19 cellular contexts compared by ENCODE assay signal in the genomic region with DNA sequence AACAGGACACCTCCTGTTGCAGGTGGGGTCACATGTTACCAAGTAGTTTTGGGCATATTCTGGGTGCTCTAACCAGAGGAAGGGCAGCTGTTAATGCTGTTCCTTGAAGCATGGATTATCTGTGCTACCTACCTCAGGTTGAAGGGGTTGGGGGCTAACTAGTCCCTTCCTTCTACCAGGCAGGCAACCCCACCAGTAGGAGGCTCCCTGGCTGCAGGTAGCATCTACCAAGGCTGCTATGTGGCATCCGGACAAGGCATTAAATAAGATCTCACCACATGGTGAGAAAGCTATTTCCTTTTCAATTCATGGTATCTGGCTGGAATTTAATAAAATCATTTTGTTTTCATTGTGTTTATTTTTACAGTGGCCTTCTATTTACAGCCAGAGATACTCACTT.
DNase-seq lines count a peak whose midpoint lies in the region; ATAC-seq and TF ChIP-seq lines count a peak whose summit lies in the region.
"Had no signal": no experiment of that assay in that cellular context is flagged by ENCODE, and none has a peak within 500 bp of the region (broad histone marks: within the 10 kb centered on the region; RNA-seq: fewer than 3 reads in every experiment).

No MANE protein-coding gene starts in this region.

- H2AFZ ChIP-seq in Karpas-422 (ENCODE audit: low read length) = no peak overlapping the region
- H2AFZ ChIP-seq: GM23248 had no signal

- peaks cover 4% of the 10 kb centered on the region for H3K4me1 Mint-ChIP-seq in endodermal cell

- DNase-seq in NCI-H146 (lab: John Stamatoyannopoulos, UW) (peak; percentile 1), NCI-H146 treated with DMSO at 0.1 percent for 48 hours (lab: John Stamatoyannopoulos, UW; ENCODE audit: unreplicated experiment) (no peak), Karpas-422 (peak; percentile 48), endodermal cell (peak; percentile 79), HAP-1 (ENCODE audit: low spot score in 2 of 2) (no peak), dedifferentiated amniotic fluid mesenchymal stem cell (ENCODE audit: extremely low spot score) (no peak), COLO829 (ENCODE audit: low spot score) (no peak)
- DNase-seq: C1 segment of cervical spinal cord, GM23248, MM.1S, NCI-H1092 treated with DMSO at 0.1 percent for 48 hours, NCI-H187, NCI-H748 treated with DMSO at 0.1 percent for 48 hours, SW 1271 had no signal

- no peak for ATAC-seq in GM19452 (IDR thresholded peaks at IDR 0.05; ENCODE audit: unreplicated experiment)
- ATAC-seq: HepG2, Panc1 had no signal

- H3K4me3 Mint-ChIP-seq in endodermal cell = no peak overlapping the region
- H3K4me3 Mint-ChIP-seq: T-helper 2 cell treated with Interferon-gamma antibody and Interleukin-4, amounts not matched to agents 5 μg/mL and 100 μg/mL, for 36 hours had no signal

- no peak overlapping the region for H3K4me2 ChIP-seq in Karpas-422 (ENCODE audit: low read depth, low read length, poor library complexity, severe bottlenecking)

- H3K79me2 ChIP-seq in Karpas-422 (ENCODE audit: low read length) = no peaks in the 10 kb centered on the region

- H3K36me3 ChIP-seq in Karpas-422 (ENCODE audit: insufficient read depth, low read length) (no peaks in the 10 kb centered on the region), endodermal cell (ENCODE audit: control insufficient read depth, insufficient read depth, low read length) (no peaks in the 10 kb centered on the region), HAP-1 (replicated peaks) (no peaks in the 10 kb centered on the region)

- no peak overlapping the region for H3K4me3 ChIP-seq in Karpas-422 (ENCODE audit: low read length)
- no peak overlapping the region for H3K4me3 ChIP-seq in endodermal cell (ENCODE audit: low read length)
- no peak overlapping the region for H3K4me3 ChIP-seq in HAP-1
- H3K4me3 ChIP-seq: GM23248 had no signal

- H3K27me3 Mint-ChIP-seq in endodermal cell (ENCODE audit: insufficient read depth) = peaks cover 4% of the 10 kb centered on the region

- in situ Hi-C loops in HAP-1 (cut with MboI; ENCODE audit: low sequenced_read_pairs) = no loop called here

- no peak overlapping the region for H3K27ac Mint-ChIP-seq in endodermal cell
- H3K27ac Mint-ChIP-seq: T-helper 2 cell treated with Interferon-gamma antibody and Interleukin-4, amounts not matched to agents 5 μg/mL and 100 μg/mL, for 36 hours had no signal

- H3K27ac ChIP-seq in Karpas-422 (ENCODE audit: low read length) (no peak overlapping the region), endodermal cell (ENCODE audit: low read depth, low read length) (no peak overlapping the region)
- H3K27ac ChIP-seq: 22Rv1, GM23248 had no signal

- H3K27me3 ChIP-seq in Karpas-422 (ENCODE audit: low read length) = no peaks in the 10 kb centered on the region
- no peaks in the 10 kb centered on the region for H3K27me3 ChIP-seq in endodermal cell (ENCODE audit: control insufficient read depth, insufficient read depth, low read length, poor library complexity, severe bottlenecking)
- peaks cover 3% of the 10 kb centered on the region; the same call in 1 of the 2 replicates for H3K27me3 ChIP-seq in HAP-1 (ENCODE audit: low read depth)

- no peaks in the 10 kb centered on the region for H3K4me1 ChIP-seq in Karpas-422 (ENCODE audit: low read length)
- no peaks in the 10 kb centered on the region for H3K4me1 ChIP-seq in endodermal cell (ENCODE audit: control insufficient read depth, insufficient read depth, low read length)
- H3K4me1 ChIP-seq in HAP-1 = no peaks in the 10 kb centered on the region

- H3K9me3 Mint-ChIP-seq in endodermal cell = no peaks in the 10 kb centered on the region
- H3K9me3 Mint-ChIP-seq: T-helper 2 cell treated with Interferon-gamma antibody and Interleukin-4, amounts not matched to agents 5 μg/mL and 100 μg/mL, for 36 hours had no signal

- H3K36me3 Mint-ChIP-seq in endodermal cell (ENCODE audit: low read depth) = no peaks in the 10 kb centered on the region

- TF ChIP-seq CTCF in endodermal cell (conservative IDR thresholded peaks at IDR 0.05) = peak; percentile 79

- H3K9me3 ChIP-seq in Karpas-422 (ENCODE audit: low read length) = no peaks in the 10 kb centered on the region
- no peaks in the 10 kb centered on the region for H3K9me3 ChIP-seq in endodermal cell (ENCODE audit: control insufficient read depth, low read length)
- H3K9me3 ChIP-seq in HAP-1 = no peaks in the 10 kb centered on the region

- H3K9ac ChIP-seq in Karpas-422 (ENCODE audit: low read length) (no peak overlapping the region), endodermal cell (ENCODE audit: extremely low read depth, low read length, poor library complexity, severe bottlenecking) (no peak overlapping the region)
- H3K9ac ChIP-seq: GM23248 had no signal

- 57% methylated on average over 1 of the region's 1 CpG; no CpG with 5 or more reads in 1 of the 2 experiments for WGBS in endodermal cell (ENCODE audit: insufficient coverage in 1 of 2, insufficient read length in 1 of 2), 2 experiments

- H4K20me1 ChIP-seq in Karpas-422 (ENCODE audit: insufficient read depth, low read depth, low read length) = no peaks in the 10 kb centered on the region

- no peaks in the 10 kb centered on the region for H3K9me2 ChIP-seq in Karpas-422 (replicated peaks; ENCODE audit: insufficient read depth, low read length)

Comparison
In these comparisons a context has a peak if more than half of its experiments do, and no peak if none do; other contexts are left out.
1. DNase-seq: peak in NCI-H146 (single experiment), Karpas-422 (single experiment) and endodermal cell (single experiment); none in NCI-H146 treated with DMSO at 0.1 percent for 48 hours (single experiment), HAP-1 (0 of 2), dedifferentiated amniotic fluid mesenchymal stem cell (single experiment) and COLO829 (single experiment).